Comparison of ENCODE assay signal across 8 cellular contexts in genomic region chr7:100015232-100016208, GRCh38. TPM values are rescaled to one million over a fixed set of nuclear protein-coding genes. Genes with fewer than 3 reads are reported as not detected.
DNase-seq lines count a peak whose midpoint lies in the region; TF ChIP-seq lines count a peak whose summit lies in the region.

TSS of gene ZKSCAN1 (plus strand) at chr7:100015596. CDS start at chr7:100023507, 7,911 bp downstream.

- DNase-seq in G401 (ENCODE audit: low spot score) (peak; percentile 94), H9 (peak; percentile 91), MG63 (peak; percentile 84), SIG-M5 treated with dmso at 0.1 percent for 504 hours (lab: John Stamatoyannopoulos, UW; ENCODE audit: unreplicated experiment) (peak; percentile 88), activated gamma-delta T cell treated with Interleukin-2 at 50 U/mL for 16 hours (peak; percentile 82), foreskin fibroblast (peak; percentile 89 to 96), neural crest cell (ENCODE audit: low read depth, low spot score) (peak; percentile 75), stomach (peak; percentile 92)

- H3K18ac ChIP-seq in H9 (ENCODE audit: insufficient read length, low read depth, low read length) = peak within 1 kb of the TSS; percentile 85

- no peak within 1 kb of the TSS; the same call in 1 of the 2 replicates for H3K4ac ChIP-seq in H9 (ENCODE audit: low read depth, low read length)

- H2AK5ac ChIP-seq in H9 (ENCODE audit: insufficient read length, low read length) = no peak within 1 kb of the TSS

- H3K36me3 ChIP-seq in MG63 (no peaks in the 10 kb centered on the region), stomach (peaks cover 0 to 15% (median 9%) of the 10 kb centered on the region in 4 donors)

- peaks cover 5% of the 10 kb centered on the region for H3K23me2 ChIP-seq in H9 (ENCODE audit: insufficient read length, low read depth, low read length, poor library complexity, severe bottlenecking)

- H3K4me3 Mint-ChIP-seq in H9 = peak within 1 kb of the TSS; percentile 91 to 92
- H3K4me3 Mint-ChIP-seq in neural crest cell = peak within 1 kb of the TSS; percentile 95

- no peaks in the 10 kb centered on the region for H4K20me1 ChIP-seq in H9 (ENCODE audit: control insufficient read depth, insufficient read depth, insufficient read length)

- H2BK20ac ChIP-seq in H9 (ENCODE audit: low read depth, low read length, poor library complexity, severe bottlenecking) = no peak within 1 kb of the TSS

- peak within 1 kb of the TSS; percentile 84 for H3K9ac ChIP-seq in H9 (ENCODE audit: extremely low read depth, insufficient read length, low read length)

- peaks cover 22% of the 10 kb centered on the region for H3K79me2 ChIP-seq in H9 (ENCODE audit: insufficient read depth, low read length)

- H3K9me3 Mint-ChIP-seq in H9 = no peaks in the 10 kb centered on the region
- no peaks in the 10 kb centered on the region for H3K9me3 Mint-ChIP-seq in neural crest cell

- H3K4me2 ChIP-seq in H9 (ENCODE audit: insufficient read depth, insufficient read length, low read length) = peak within 1 kb of the TSS; percentile 99

- H4K91ac ChIP-seq in H9 (ENCODE audit: insufficient read length, low read depth, low read length) = no peak within 1 kb of the TSS

- H3K14ac ChIP-seq in H9 (ENCODE audit: insufficient read depth, low read length) = peak within 1 kb of the TSS; percentile 95

- no peak within 1 kb of the TSS for H2BK15ac ChIP-seq in H9 (ENCODE audit: low read depth, low read length)

- H3K79me1 ChIP-seq in H9 (ENCODE audit: insufficient read depth, low read depth, low read length, poor library complexity, severe bottlenecking) = peaks cover 7% of the 10 kb centered on the region

- H2BK120ac ChIP-seq in H9 (ENCODE audit: low read depth, low read length, poor library complexity, severe bottlenecking) = no peak within 1 kb of the TSS

- intact Hi-C loops in stomach (cut with DNase I; ENCODE audit: low total_unique reads) = no loop called here

- no peaks in the 10 kb centered on the region for H3K9me3 ChIP-seq in H9 (ENCODE audit: control insufficient read depth, low read depth, low read length)
- H3K9me3 ChIP-seq in MG63 = no peaks in the 10 kb centered on the region
- no peaks in the 10 kb centered on the region for H3K9me3 ChIP-seq in stomach

- TF ChIP-seq EP300 in stomach (IDR thresholded peaks at IDR 0.05) = no peak

- H3K4me1 ChIP-seq in H9 (ENCODE audit: insufficient read depth, low read length) (no peaks in the 10 kb centered on the region), stomach (peaks cover 50 to 72% (median 64%) of the 10 kb centered on the region in 4 donors)

- no peak within 1 kb of the TSS for H4K8ac ChIP-seq in H9 (replicated peaks; ENCODE audit: insufficient read length, low read depth, low read length)

- H3K27ac Mint-ChIP-seq in H9 (peak within 1 kb of the TSS; percentile 76 to 89 (median 87)), neural crest cell (ENCODE audit: unreplicated experiment) (peak within 1 kb of the TSS; percentile 98)

- H3K36me3 Mint-ChIP-seq in H9 (ENCODE audit: insufficient read depth in 1 of 3, low read depth in 3 of 3) (peaks cover 2 to 17% (median 8%) of the 10 kb centered on the region in 3 experiments; a peak in 5 of 7 replicates), neural crest cell (ENCODE audit: low read depth) (no peaks in the 10 kb centered on the region)

- WGBS in H9 (ENCODE audit: extremely low coverage, insufficient read length, low lambda C conversion rate) = no CpG with 5 or more reads among the region's 69 CpGs
- 1 to 3% (median 2%) methylated on average over 49 to 69 of the region's 69 CpGs for WGBS in stomach, 5 donors

- H2BK12ac ChIP-seq in H9 (ENCODE audit: insufficient read length, low read depth, low read length) = no peak within 1 kb of the TSS

- H3K27me3 ChIP-seq in H9 (ENCODE audit: insufficient read depth, low read length) = no peaks in the 10 kb centered on the region
- H3K27me3 ChIP-seq in MG63 = no peaks in the 10 kb centered on the region
- H3K27me3 ChIP-seq in stomach = no peaks in the 10 kb centered on the region

- in situ Hi-C loops in G401 (cut with HindIII; ENCODE audit: low sequenced_read_pairs) = no loop called here

- peak in 2 of 4 donors; percentile 40 to 60 for TF ChIP-seq POLR2A in stomach (IDR thresholded peaks at IDR 0.05)

- H2BK5ac ChIP-seq in H9 (ENCODE audit: insufficient read length, low read length) = no peak within 1 kb of the TSS

- H4K5ac ChIP-seq in H9 (ENCODE audit: insufficient read length, low read depth, low read length) = no peak within 1 kb of the TSS

- H3K4me3 ChIP-seq in MG63 = peak within 1 kb of the TSS; percentile 80
- H3K4me3 ChIP-seq in foreskin fibroblast (ENCODE audit: low read depth in 1 of 2, low read length in 2 of 2) = peak within 1 kb of the TSS; percentile 78 to 99
- peak within 1 kb of the TSS; percentile 68 to 99 (median 88) for H3K4me3 ChIP-seq in stomach

- no peak within 1 kb of the TSS for H3K23ac ChIP-seq in H9 (ENCODE audit: insufficient read length, low read depth, low read length)

- H3K56ac ChIP-seq in H9 (ENCODE audit: insufficient read length, low read depth, low read length) = no peak within 1 kb of the TSS

- no peak within 1 kb of the TSS for H3T11ph ChIP-seq in H9 (ENCODE audit: low read length)

- TF ChIP-seq CTCF in H9 (conservative IDR thresholded peaks at IDR 0.05) = no peak
- TF ChIP-seq CTCF in foreskin fibroblast (IDR thresholded peaks at IDR 0.05; ENCODE audit: low read depth, low read length) = no peak
- no peak for TF ChIP-seq CTCF in neural crest cell (conservative IDR thresholded peaks at IDR 0.05)
- no peak for TF ChIP-seq CTCF in stomach (IDR thresholded peaks at IDR 0.05)

- no peak within 1 kb of the TSS for H2AFZ ChIP-seq in H9 (ENCODE audit: low read length)

- H3K27me3 Mint-ChIP-seq in H9 (ENCODE audit: low read depth) = peaks cover 8% of the 10 kb centered on the region
- peaks cover 18% of the 10 kb centered on the region for H3K27me3 Mint-ChIP-seq in neural crest cell (ENCODE audit: low read depth)

- H3K27ac ChIP-seq in H9 (ENCODE audit: insufficient read length, low read depth, low read length) = no peak within 1 kb of the TSS
- H3K27ac ChIP-seq in stomach = peak within 1 kb of the TSS; percentile 98 to 100 (median 99)

- H3K4me1 Mint-ChIP-seq in H9 = peaks cover 11 to 23% of the 10 kb centered on the region in 2 experiments
- H3K4me1 Mint-ChIP-seq in neural crest cell = peaks cover 37% of the 10 kb centered on the region

RNA-seq across cellular contexts. Expression of gene ZKSCAN1, which starts in this region (rescaled TPM):
- total RNA-seq in G401 (2014; rRNA removed; shearing (Covaris generic)) = 13.8 and 19.4 TPM in 2 replicates
- total RNA-seq in H9 (2021) (28.2 and 29.8 TPM in 2 replicates), neural crest cell (122 and 133 TPM in 2 replicates), stomach (100 to 1,000 TPM in 1 of 5 donors, 10 to 100 TPM in 4; 49.0 to 153 (median 55.2) TPM)
- total RNA-seq in MG63 (2014; rRNA removed; shearing (Covaris generic); ENCODE audit: low replicate concordance) = 8.6 and 14.5 TPM in 2 replicates
- polyA plus RNA-seq in stomach = 10 to 100 TPM in 2 of 3 donors, 1 to 10 TPM in 1; 9.5 to 13.6 (median 10.0) TPM
